Comparison of ENCODE assay signal across 22 cellular contexts in genomic region chr4:139440971-139441370, GRCh38. TPM values are rescaled to one million over a fixed set of nuclear protein-coding genes. Genes with fewer than 3 reads are reported as not detected.
DNase-seq lines count a peak whose midpoint lies in the region; ATAC-seq, FAIRE-seq and TF ChIP-seq lines count a peak whose summit lies in the region.
"Had no signal": no experiment of that assay in that cellular context is flagged by ENCODE, and none has a peak within 500 bp of the region (broad histone marks: within the 10 kb centered on the region; RNA-seq: fewer than 3 reads in every experiment).

No MANE protein-coding gene starts in this region.

- H3K4me3 Mint-ChIP-seq in astrocyte (ENCODE audit: unreplicated experiment): no peak overlapping the region
- no peak overlapping the region for H3K4me3 Mint-ChIP-seq in stimulated activated naive B cell treated with anti-CD40 and anti-IgM and Interleukin-4, amounts not matched to agents 10 μg/mL and 1 μg/mL and 100 μg/mL, for 72 hours
- H3K4me3 Mint-ChIP-seq: B cell had no signal

- H3K4me1 ChIP-seq in astrocyte (ENCODE audit: insufficient read depth, low read length) (no peaks in the 10 kb centered on the region), foreskin keratinocyte (peaks cover 11% of the 10 kb centered on the region)
- H3K4me1 ChIP-seq: Caco-2 had no signal

- H3K27ac Mint-ChIP-seq in astrocyte (ENCODE audit: unreplicated experiment): peak overlapping the region; percentile 48
- peak overlapping the region; percentile 5 for H3K27ac Mint-ChIP-seq in stimulated activated naive B cell treated with anti-CD40 and anti-IgM and Interleukin-4, amounts not matched to agents 10 μg/mL and 1 μg/mL and 100 μg/mL, for 72 hours
- H3K27ac Mint-ChIP-seq: B cell; CD4-positive, CD25-positive, alpha-beta regulatory T cell had no signal

- no peak overlapping the region for H2AFZ ChIP-seq in astrocyte (ENCODE audit: low read depth, low read length)

- no peak overlapping the region for H3K4me3 ChIP-seq in astrocyte (ENCODE audit: insufficient read depth, low read depth, low read length)
- H3K4me3 ChIP-seq: GM12878 had no signal

- H3K27me3 ChIP-seq in astrocyte (ENCODE audit: insufficient read depth, low read length): no peaks in the 10 kb centered on the region
- no peaks in the 10 kb centered on the region for H3K27me3 ChIP-seq in foreskin keratinocyte

- H3K79me2 ChIP-seq in astrocyte (ENCODE audit: insufficient read depth, low read length): no peaks in the 10 kb centered on the region

- H3K4me2 ChIP-seq in astrocyte (ENCODE audit: low read length): no peak overlapping the region

- DNase-seq in NCI-H82 (lab: John Stamatoyannopoulos, UW) (peak; percentile 47), NCI-H82 treated with DMSO at 0.1 percent for 48 hours (lab: John Stamatoyannopoulos, UW; ENCODE audit: unreplicated experiment) (no peak), astrocyte (ENCODE audit: low read depth) (peak; percentile 44), foreskin keratinocyte (peak; percentile 98 to 99), NCI-H774 (lab: John Stamatoyannopoulos, UW) (no peak)
- no peak for DNase-seq in stimulated activated naive B cell treated with anti-CD40 and anti-IgM and Interleukin-4, amounts not matched to agents 10 μg/mL and 1 μg/mL and 100 μg/mL, for 72 hours
- no peak for DNase-seq in activated CD4-positive, alpha-beta T cell treated with anti-CD3 and anti-CD28 coated beads, Interleukin-2, amount 50 U/mL, for 48 hours
- DNase-seq: Caco-2; CD4-positive, CD25-positive, alpha-beta regulatory T cell; DMS153; KG1; NCI-H1105 treated with DMSO at 0.1 percent for 48 hours; NCI-H1694; NCI-H2081 treated with DMSO at 0.1 percent for 48 hours; NCI-H446 treated with DMSO at 0.1 percent for 48 hours; NCI-H69; SHP77 had no signal

- H4K20me1 ChIP-seq in astrocyte (ENCODE audit: insufficient read depth, low read length): no peaks in the 10 kb centered on the region

- peaks cover 15% of the 10 kb centered on the region for H3K9me3 Mint-ChIP-seq in astrocyte (ENCODE audit: unreplicated experiment)
- H3K9me3 Mint-ChIP-seq in stimulated activated naive B cell treated with anti-CD40 and anti-IgM and Interleukin-4, amounts not matched to agents 10 μg/mL and 1 μg/mL and 100 μg/mL, for 72 hours: peaks cover 18 to 25% of the 10 kb centered on the region in 2 donors

- ATAC-seq in foreskin keratinocyte (peak; percentile 93), GM18867 (IDR thresholded peaks at IDR 0.05; ENCODE audit: unreplicated experiment) (no peak)
- ATAC-seq in stimulated activated naive B cell treated with anti-CD40 and anti-IgM and Interleukin-4, amounts not matched to agents 10 μg/mL and 1 μg/mL and 100 μg/mL, for 72 hours (replicated peaks): no peak
- ATAC-seq: GM12878 had no signal

- no peak overlapping the region for H3K9ac ChIP-seq in astrocyte (ENCODE audit: low read length)

- peaks cover 39% of the 10 kb centered on the region for H3K36me3 Mint-ChIP-seq in astrocyte (ENCODE audit: low read depth, unreplicated experiment)
- peaks cover 37 to 47% of the 10 kb centered on the region in 2 donors for H3K36me3 Mint-ChIP-seq in stimulated activated naive B cell treated with anti-CD40 and anti-IgM and Interleukin-4, amounts not matched to agents 10 μg/mL and 1 μg/mL and 100 μg/mL, for 72 hours

- H3K36me3 ChIP-seq in astrocyte (ENCODE audit: insufficient read depth, low read length): no peaks in the 10 kb centered on the region

- FAIRE-seq in astrocyte (lab: Jason Lieb, UNC): no peak
- FAIRE-seq: GM12878, RCC 7860 had no signal

- TF ChIP-seq CTCF in astrocyte (IDR thresholded peaks at IDR 0.05; ENCODE audit: insufficient read depth, low read depth, low read length) (no peak), foreskin keratinocyte (conservative IDR thresholded peaks at IDR 0.05) (no peak)

- H3K27ac ChIP-seq in astrocyte (ENCODE audit: low read depth, low read length) (no peak overlapping the region), foreskin keratinocyte (no peak overlapping the region)
- H3K27ac ChIP-seq: 22Rv1 had no signal

- no peaks in the 10 kb centered on the region for H3K27me3 Mint-ChIP-seq in astrocyte (ENCODE audit: low read depth, unreplicated experiment)
- no peaks in the 10 kb centered on the region for H3K27me3 Mint-ChIP-seq in stimulated activated naive B cell treated with anti-CD40 and anti-IgM and Interleukin-4, amounts not matched to agents 10 μg/mL and 1 μg/mL and 100 μg/mL, for 72 hours
- H3K27me3 Mint-ChIP-seq: B cell; CD4-positive, CD25-positive, alpha-beta regulatory T cell had no signal

- no peaks in the 10 kb centered on the region for H3K9me3 ChIP-seq in astrocyte (ENCODE audit: insufficient read depth, low read depth, low read length)

- H3K4me1 Mint-ChIP-seq in astrocyte (ENCODE audit: low read depth, unreplicated experiment): peaks cover 8% of the 10 kb centered on the region
- H3K4me1 Mint-ChIP-seq in stimulated activated naive B cell treated with anti-CD40 and anti-IgM and Interleukin-4, amounts not matched to agents 10 μg/mL and 1 μg/mL and 100 μg/mL, for 72 hours: peaks cover 0 to 4% of the 10 kb centered on the region in 2 donors

RNA-seq across cellular contexts. Expression of gene RAB33B, which starts 12.9 kb away (rescaled TPM):
- total RNA-seq in astrocyte: 11.0 and 11.8 TPM in 2 replicates
- 4.2 and 4.4 TPM in 2 replicates for total RNA-seq in foreskin keratinocyte
- 1.2 and 1.4 TPM in 2 replicates for polyA plus RNA-seq in foreskin keratinocyte

Comparison
In these comparisons a context has a peak if more than half of its experiments do, and no peak if none do; other contexts are left out.
1. DNase-seq: peak in NCI-H82 (single experiment), astrocyte (single experiment) and foreskin keratinocyte (2 of 2); none in NCI-H82 treated with DMSO at 0.1 percent for 48 hours (single experiment), stimulated activated naive B cell treated with anti-CD40 and anti-IgM and Interleukin-4, amounts not matched to agents 10 μg/mL and 1 μg/mL and 100 μg/mL, for 72 hours (single experiment), NCI-H774 (single experiment) and activated CD4-positive, alpha-beta T cell treated with anti-CD3 and anti-CD28 coated beads, Interleukin-2, amount 50 U/mL, for 48 hours (0 of 2).